In the genomic region with DNA sequence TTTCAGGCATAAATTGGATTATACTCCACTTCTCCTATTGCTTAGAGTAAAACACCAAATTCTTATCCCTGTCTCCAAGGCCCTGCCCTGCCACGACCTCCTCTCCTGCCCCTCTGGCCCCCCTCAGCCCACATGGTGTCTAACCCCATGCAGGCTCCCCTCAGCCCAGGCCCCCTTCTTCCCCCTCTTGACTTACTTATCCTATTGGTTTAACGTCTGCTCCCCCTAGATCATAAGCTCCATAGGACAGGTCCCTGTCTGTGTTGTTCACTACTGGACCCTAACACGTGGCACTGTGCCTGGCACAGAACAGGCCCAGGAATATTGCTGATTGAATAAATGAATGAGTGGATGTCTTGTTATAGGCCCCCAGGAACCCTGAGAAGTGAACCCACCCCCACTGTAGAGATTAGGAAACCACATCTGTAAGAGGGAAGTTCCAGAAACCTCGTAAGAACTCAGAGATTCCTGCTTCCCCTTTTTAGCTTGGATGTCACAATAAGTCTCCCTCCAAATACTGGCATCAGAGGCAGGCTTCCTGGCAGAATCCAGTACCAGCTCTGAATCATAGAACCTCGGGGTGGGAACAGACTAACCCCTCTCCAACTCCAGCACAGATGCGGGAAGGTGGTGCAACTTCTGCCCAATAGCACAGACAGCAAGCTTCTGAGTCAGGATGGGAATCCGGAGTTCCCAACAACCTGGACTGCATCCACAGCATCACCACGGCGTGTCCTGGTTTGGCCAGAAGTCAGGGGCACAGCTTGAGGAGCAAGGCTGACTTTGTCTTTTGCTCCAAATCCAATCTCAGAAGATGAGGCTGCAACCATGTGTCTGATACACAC, we compare ENCODE assay signal across 11 cellular contexts. TPM values are rescaled to one million over a fixed set of nuclear protein-coding genes. Genes with fewer than 3 reads are reported as not detected.
DNase-seq lines count a peak whose midpoint lies in the region; ATAC-seq and TF ChIP-seq lines count a peak whose summit lies in the region.
"Had no signal": no experiment of that assay in that cellular context is flagged by ENCODE, and none has a peak within 500 bp of the region (broad histone marks: within the 10 kb centered on the region; RNA-seq: fewer than 3 reads in every experiment).

No MANE protein-coding gene starts in this region.

- intact Hi-C loops in Right ventricle myocardium inferior (cut with DNase I): loop anchor here (5.0 kb wide), 1 partner anchor 92 kb away; no protein-coding TSS in a partner anchor
- intact Hi-C loops in cardiac septum (cut with DNase I): no loop called here
- intact Hi-C loops in lower leg skin (cut with DNase I; ENCODE audit: low total_unique reads): no loop called here

- ATAC-seq in Right ventricle myocardium inferior (peak; percentile 6), upper lobe of left lung (ENCODE audit: low FRiP score in 2 of 2) (peak; percentile 19 to 81), HG03342 (IDR thresholded peaks at IDR 0.05; ENCODE audit: unreplicated experiment) (no peak)
- ATAC-seq: activated CD8-positive, alpha-beta memory T cell treated with anti-CD3 and anti-CD28 coated beads, Interleukin-2, amount 10 ng/mL, durations not matched to agents 7 days and 5 days had no signal

- TF ChIP-seq EP300 in upper lobe of left lung (IDR thresholded peaks at IDR 0.05): peak in 3 of 4 donors; percentile 13 to 64 (median 33)

- H3K27me3 ChIP-seq in upper lobe of left lung: no peaks in the 10 kb centered on the region

- H3K36me3 ChIP-seq in upper lobe of left lung: no peaks in the 10 kb centered on the region

- H3K27ac ChIP-seq in upper lobe of left lung: peak overlapping the region; percentile 46 to 74 (median 70)

- H3K4me3 ChIP-seq in lower leg skin (ENCODE audit: low read depth, poor library complexity, severe bottlenecking): no peak overlapping the region
- H3K4me3 ChIP-seq in upper lobe of left lung: no peak overlapping the region

- peaks cover 11 to 35% (median 15%) of the 10 kb centered on the region in 4 donors for H3K4me1 ChIP-seq in upper lobe of left lung

- WGBS in lower leg skin, 2 donors: 39 to 40% methylated on average over 8 to 9 of the region's 9 CpGs
- 42 to 56% methylated on average over 6 to 9 of the region's 9 CpGs for WGBS in upper lobe of left lung, 2 donors

- TF ChIP-seq CTCF in lower leg skin (IDR thresholded peaks at IDR 0.05) (no peak), upper lobe of left lung (IDR thresholded peaks at IDR 0.05) (no peak)

- no peaks in the 10 kb centered on the region for H3K9me3 ChIP-seq in upper lobe of left lung

- no peak for TF ChIP-seq POLR2A in lower leg skin (IDR thresholded peaks at IDR 0.05)
- TF ChIP-seq POLR2A in upper lobe of left lung (IDR thresholded peaks at IDR 0.05): peak in 1 of 4 donors; percentile 19

- peak; percentile 78 for DNase-seq in Right ventricle myocardium inferior (ENCODE audit: missing footprints)
- no peak for DNase-seq in cardiac septum (ENCODE audit: low spot score)
- peak; percentile 20 for DNase-seq in astrocyte of the hippocampus (ENCODE audit: low read depth, low spot score)
- DNase-seq in lower leg skin (ENCODE audit: low spot score in 2 of 2): peak; percentile 42 to 90
- peak in 1 of 2 donors; percentile 70 for DNase-seq in upper lobe of left lung
- no peak for DNase-seq in stimulated activated CD4-positive, alpha-beta T cell treated with anti-CD3 and anti-CD28 coated beads, Interleukin-12 subunit alpha, Interleukin-12 subunit beta, amount 100 ng/mL, for 4 hours
- DNase-seq in activated effector memory CD4-positive, alpha-beta T cell treated with Interleukin-2 at 50 U/mL for 16 hours: no peak
- DNase-seq: activated CD8-positive, alpha-beta memory T cell treated with anti-CD3 and anti-CD28 coated beads, Interleukin-2, amount 10 ng/mL, durations not matched to agents 7 days and 5 days; NCI-H1417 treated with DMSO at 0.1 percent for 48 hours; retina had no signal

RNA-seq across cellular contexts. Expression of a gene that starts 31.5 kb away (rescaled TPM):
- total RNA-seq in Right ventricle myocardium inferior: 46.6 TPM
- total RNA-seq in cardiac septum: 60.1 TPM
- total RNA-seq in lower leg skin: 1 to 10 TPM in 2 of 4 donors, under 1 TPM in 2; 0.13 to 3.5 (median 1.3) TPM
- total RNA-seq in upper lobe of left lung: 10 to 100 TPM in 2 of 6 donors, 1 to 10 TPM in 4; 3.8 to 16.8 (median 7.8) TPM

Comparison
In these comparisons a context has a peak if more than half of its experiments do, and no peak if none do; other contexts are left out.
1. DNase-seq: peak in Right ventricle myocardium inferior (single experiment), astrocyte of the hippocampus (single experiment) and lower leg skin (2 of 2); none in cardiac septum (single experiment), stimulated activated CD4-positive, alpha-beta T cell treated with anti-CD3 and anti-CD28 coated beads, Interleukin-12 subunit alpha, Interleukin-12 subunit beta, amount 100 ng/mL, for 4 hours (single experiment) and activated effector memory CD4-positive, alpha-beta T cell treated with Interleukin-2 at 50 U/mL for 16 hours (single experiment).